26 cellular contexts compared by ENCODE assay signal in genomic region chr15:57326196-57326595, GRCh38. TPM values are rescaled to one million over a fixed set of nuclear protein-coding genes. Genes with fewer than 3 reads are reported as not detected.
"Had no signal": no experiment of that assay in that cellular context is flagged by ENCODE, and none has a peak within 500 bp of the region (broad histone marks: within the 10 kb centered on the region; RNA-seq: fewer than 3 reads in every experiment).

No MANE protein-coding gene starts in this region.

- H3K27ac ChIP-seq: adrenal gland, body of pancreas, breast epithelium had no signal

- H3K27me3 ChIP-seq: adrenal gland, body of pancreas, breast epithelium, SJSA1 had no signal

- H3K9me3 Mint-ChIP-seq: activated CD4-positive, alpha-beta T cell treated with anti-CD3 and anti-CD28 coated beads, Interleukin-2, amount 10 ng/mL, durations not matched to agents 7 days and 5 days; activated naive CD4-positive, alpha-beta T cell treated with anti-CD3 and anti-CD28 coated beads for 36 hours; activated naive CD4-positive, alpha-beta T cell treated with anti-CD3 and anti-CD28 coated beads, Interleukin-2, amount 50 U/mL, for 72 hours; activated T-cell treated with anti-CD3 and anti-CD28 coated beads, Interleukin-2, amount 50 U/mL, for 24 hours; activated T-helper 1 cell treated with anti-CD3 and anti-CD28 coated beads, Interleukin-12 subunit alpha, Interleukin-12 subunit beta, Interleukin-2, Interleukin-4 antibody, amounts not matched to agents 30 ng/mL and 10 ng/mL and 1 ng/mL, durations not matched to agents 14 hours and 24 hours and 36 hours; T-helper 1 cell treated with Interleukin-12 subunit alpha and Interleukin-12 subunit beta and Interleukin-4 antibody, amounts not matched to agents 30 μg/mL and 1 μg/mL, for 36 hours; T-helper 2 cell treated with Interferon-gamma antibody and Interleukin-4, amounts not matched to agents 5 μg/mL and 100 μg/mL, for 36 hours had no signal

- H3K27ac Mint-ChIP-seq: activated CD4-positive, alpha-beta T cell treated with anti-CD3 and anti-CD28 coated beads for 36 hours; activated CD4-positive, alpha-beta T cell treated with anti-CD3 and anti-CD28 coated beads, Interleukin-2, amount 10 ng/mL, durations not matched to agents 7 days and 5 days; activated CD8-positive, alpha-beta T cell treated with anti-CD3 and anti-CD28 coated beads, Interleukin-2, amount 10 ng/mL, durations not matched to agents 7 days and 5 days; activated naive CD4-positive, alpha-beta T cell treated with anti-CD3 and anti-CD28 coated beads for 36 hours; activated T-cell treated with anti-CD3 and anti-CD28 coated beads, Interleukin-2, amount 50 U/mL, for 24 hours; activated T-helper 1 cell treated with anti-CD3 and anti-CD28 coated beads, Interleukin-12 subunit alpha, Interleukin-12 subunit beta, Interleukin-2, Interleukin-4 antibody, amounts not matched to agents 30 ng/mL and 10 ng/mL and 1 ng/mL, durations not matched to agents 14 hours and 24 hours and 36 hours; T-helper 1 cell treated with Interleukin-12 subunit alpha and Interleukin-12 subunit beta and Interleukin-4 antibody, amounts not matched to agents 30 μg/mL and 1 μg/mL, for 36 hours; T-helper 2 cell treated with Interferon-gamma antibody and Interleukin-4, amounts not matched to agents 5 μg/mL and 100 μg/mL, for 36 hours had no signal

- H3K4me3 ChIP-seq: adrenal gland, body of pancreas, breast epithelium, K562, SJSA1 had no signal

- H3K36me3 ChIP-seq: adrenal gland, breast epithelium, SJSA1 had no signal

- H3K27me3 Mint-ChIP-seq: activated CD4-positive, alpha-beta T cell treated with anti-CD3 and anti-CD28 coated beads, Interleukin-2, amount 10 ng/mL, durations not matched to agents 7 days and 5 days had no signal

- FAIRE-seq: astrocyte, K562, TTC549 had no signal

- H3K4me3 Mint-ChIP-seq: activated CD4-positive, alpha-beta T cell treated with anti-CD3 and anti-CD28 coated beads for 36 hours; activated CD4-positive, alpha-beta T cell treated with anti-CD3 and anti-CD28 coated beads, Interleukin-2, amount 10 ng/mL, durations not matched to agents 7 days and 5 days; activated CD8-positive, alpha-beta T cell treated with anti-CD3 and anti-CD28 coated beads, Interleukin-2, amount 10 ng/mL, durations not matched to agents 7 days and 5 days; activated naive CD4-positive, alpha-beta T cell treated with anti-CD3 and anti-CD28 coated beads for 36 hours; activated T-cell treated with anti-CD3 and anti-CD28 coated beads, Interleukin-2, amount 50 U/mL, for 24 hours; activated T-helper 1 cell treated with anti-CD3 and anti-CD28 coated beads, Interleukin-12 subunit alpha, Interleukin-12 subunit beta, Interleukin-2, Interleukin-4 antibody, amounts not matched to agents 30 ng/mL and 10 ng/mL and 1 ng/mL, durations not matched to agents 14 hours and 24 hours and 36 hours; T-helper 1 cell treated with Interleukin-12 subunit alpha and Interleukin-12 subunit beta and Interleukin-4 antibody, amounts not matched to agents 30 μg/mL and 1 μg/mL, for 36 hours; T-helper 2 cell treated with Interferon-gamma antibody and Interleukin-4, amounts not matched to agents 5 μg/mL and 100 μg/mL, for 36 hours had no signal

- ATAC-seq: activated CD4-positive, alpha-beta T cell treated with anti-CD3 and anti-CD28 coated beads for 36 hours; activated CD8-positive, alpha-beta T cell treated with anti-CD3 and anti-CD28 coated beads, Interleukin-2, amount 10 ng/mL, durations not matched to agents 7 days and 5 days; activated naive CD4-positive, alpha-beta T cell treated with anti-CD3 and anti-CD28 coated beads, Interleukin-2, amount 50 U/mL, for 72 hours; K562 had no signal

- H3K4me1 ChIP-seq: breast epithelium had no signal

- DNase-seq: activated CD4-positive, alpha-beta T cell treated with anti-CD3 and anti-CD28 coated beads for 36 hours; activated CD4-positive, alpha-beta T cell treated with anti-CD3 and anti-CD28 coated beads, Interleukin-2, amount 10 ng/mL, durations not matched to agents 7 days and 5 days; activated CD4-positive, alpha-beta T cell treated with anti-CD3 and anti-CD28 coated beads, Interleukin-2, amount 50 U/mL, for 48 hours; activated CD8-positive, alpha-beta T cell treated with anti-CD3 and anti-CD28 coated beads, Interleukin-2, amount 10 ng/mL, durations not matched to agents 7 days and 5 days; activated gamma-delta T cell treated with Interleukin-2 at 50 U/mL for 16 hours; activated naive CD4-positive, alpha-beta T cell treated with anti-CD3 and anti-CD28 coated beads for 36 hours; activated T-cell treated with anti-CD3 and anti-CD28 coated beads, Interleukin-2, amount 50 U/mL, for 24 hours; body of pancreas; NCI-H1105; NCI-H1417 treated with DMSO at 0.1 percent for 48 hours; NCI-H187 treated with DMSO at 0.1 percent for 48 hours; NCI-H2081 treated with DMSO at 0.1 percent for 48 hours; NCI-H226; NCI-H446 treated with DMSO at 0.1 percent for 48 hours; SHP77 treated with DMSO at 0.1 percent for 48 hours; SK-N-SH had no signal

- H3K36me3 Mint-ChIP-seq: activated naive CD4-positive, alpha-beta T cell treated with anti-CD3 and anti-CD28 coated beads, Interleukin-2, amount 50 U/mL, for 72 hours had no signal

- H3K9me3 ChIP-seq: adrenal gland, body of pancreas, breast epithelium, SJSA1, SK-N-SH had no signal

RNA-seq across cellular contexts. Expression of gene CGNL1, which starts 50.1 kb away (rescaled TPM):
- total RNA-seq: activated CD4-positive, alpha-beta T cell treated with anti-CD3 and anti-CD28 coated beads for 36 hours; activated CD4-positive, alpha-beta T cell treated with anti-CD3 and anti-CD28 coated beads, Interleukin-2, amount 10 ng/mL, durations not matched to agents 7 days and 5 days; activated CD8-positive, alpha-beta T cell treated with anti-CD3 and anti-CD28 coated beads, Interleukin-2, amount 10 ng/mL, durations not matched to agents 7 days and 5 days; activated naive CD4-positive, alpha-beta T cell treated with anti-CD3 and anti-CD28 coated beads for 36 hours; activated naive CD4-positive, alpha-beta T cell treated with anti-CD3 and anti-CD28 coated beads, Interleukin-2, amount 50 U/mL, for 72 hours; activated T-helper 1 cell treated with anti-CD3 and anti-CD28 coated beads, Interleukin-12 subunit alpha, Interleukin-12 subunit beta, Interleukin-2, Interleukin-4 antibody, amounts not matched to agents 30 ng/mL and 10 ng/mL and 1 ng/mL, durations not matched to agents 14 hours and 24 hours and 36 hours had no signal
